29 cellular contexts compared by ENCODE assay signal in genomic region chr5:109291090-109291489, GRCh38.
"Had no signal": no experiment of that assay in that cellular context is flagged by ENCODE, and none has a peak within 500 bp of the region (broad histone marks: within the 10 kb centered on the region; RNA-seq: fewer than 3 reads in every experiment).

No MANE protein-coding gene starts in this region.

- H3K9me3 ChIP-seq: neutrophil, uterus had no signal

- H3K36me3 ChIP-seq: breast epithelium, left lung, lower lobe of right lung, neutrophil, thoracic aorta, uterus, WERI-Rb-1 had no signal

- H3K27me3 ChIP-seq: breast epithelium, left lung, neutrophil, uterus had no signal

- H3K4me1 ChIP-seq: breast epithelium, left lung, lower lobe of right lung, uterus had no signal

- ATAC-seq: activated T-cell treated with anti-CD3 and anti-CD28 coated beads, Interleukin-2, amount 50 U/mL, for 4 hours; activated T-helper 17 cell treated with anti-CD3 and anti-CD28 coated beads, Interleukin-2, amount 50 U/mL, for 72 hours; esophagus mucosa; left lung; lower lobe of right lung; sciatic nerve; stimulated activated effector memory CD8-positive, alpha-beta T cell treated with anti-CD3 and anti-CD28 coated beads, Interleukin-12 subunit alpha, Interleukin-12 subunit beta, amount 100 ng/mL, for 72 hours had no signal

- H3K4me3 ChIP-seq: breast epithelium, left lung, lower lobe of right lung, skin epidermis, thoracic aorta, uterus had no signal

- H3K27ac ChIP-seq: breast epithelium, left lung, lower lobe of right lung, neutrophil, skin epidermis, thoracic aorta, uterus, WERI-Rb-1 had no signal

- DNase-seq: activated CD4-positive, alpha-beta memory T cell treated with anti-CD3 and anti-CD28 coated beads for 36 hours; activated CD4-positive, alpha-beta T cell treated with anti-CD3 and anti-CD28 coated beads, Interleukin-2, amount 10 ng/mL, durations not matched to agents 24 days and 14 days; activated CD4-positive, CD25-positive, alpha-beta regulatory T cell treated with anti-CD3 and anti-CD28 coated beads, Interleukin-2, amount 50 U/mL, for 72 hours; activated CD8-positive, alpha-beta memory T cell treated with anti-CD3 and anti-CD28 coated beads, Interleukin-2, amount 50 U/mL, for 4 hours; activated gamma-delta T cell treated with Interleukin-2 at 50 U/mL for 16 hours; activated naive CD4-positive, alpha-beta T cell treated with anti-CD3 and anti-CD28 coated beads, Interleukin-2, amount 50 U/mL, for 16 hours; activated T-cell treated with anti-CD3 and anti-CD28 coated beads, Interleukin-2, amount 50 U/mL, for 4 hours; amygdala; central memory CD4-positive, alpha-beta T cell; foreskin fibroblast; head of caudate nucleus; hypothalamus; kidney glomerular epithelial cell; left lung; lower lobe of right lung; mesenchymal stem cell; retina; stimulated activated CD4-positive, alpha-beta T cell treated with anti-CD3 and anti-CD28 coated beads, Interleukin-4, amount 100 ng/mL, for 24 hours; T-helper 9 cell; uterus; WERI-Rb-1 had no signal
